8 cellular contexts compared by ENCODE assay signal in genomic region chr9:4197548-4197947, GRCh38.
A peak's percentile ranks its signal among the peaks of the same experiment; 100 is the strongest.
DNase-seq lines count a peak whose midpoint lies in the region; ATAC-seq, FAIRE-seq and TF ChIP-seq lines count a peak whose summit lies in the region.
"Had no signal": no experiment of that assay in that cellular context is flagged by ENCODE, and none has a peak within 500 bp of the region (broad histone marks: within the 10 kb centered on the region; RNA-seq: fewer than 3 reads in every experiment).

No MANE protein-coding gene starts in this region.

- DNase-seq in EL (peak; percentile 20), HT1080 (ENCODE audit: low read depth) (peak; percentile 53), astrocyte (ENCODE audit: low read depth) (no peak), mesothelial cell of epicardium (ENCODE audit: low spot score in 2 of 2, unreplicated experiment in 2 of 2) (no peak), GOT3 (lab: John Stamatoyannopoulos, UW) (no peak), NCI-H345 treated with DMSO at 0.1 percent for 48 hours (lab: John Stamatoyannopoulos, UW; ENCODE audit: unreplicated experiment) (no peak)
- DNase-seq: activated B cell treated with CpG ODN at 0.5 μM for 24 hours had no signal

- H3K79me2 ChIP-seq in astrocyte (ENCODE audit: insufficient read depth, low read length), result peaks cover 88% of the 10 kb centered on the region

- H3K27me3 ChIP-seq in astrocyte (ENCODE audit: insufficient read depth, low read length), result no peaks in the 10 kb centered on the region

- H3K4me3 ChIP-seq in astrocyte (ENCODE audit: insufficient read depth, low read depth, low read length), result no peak overlapping the region

- FAIRE-seq in astrocyte (lab: Jason Lieb, UNC), result no peak

- no peak overlapping the region for H3K4me3 Mint-ChIP-seq in astrocyte (ENCODE audit: unreplicated experiment)
- H3K4me3 Mint-ChIP-seq in mesothelial cell of epicardium, result no peak overlapping the region
- H3K4me3 Mint-ChIP-seq: activated B cell treated with CpG ODN at 0.5 μM for 24 hours had no signal

- peaks cover 12% of the 10 kb centered on the region for H3K9me3 ChIP-seq in astrocyte (ENCODE audit: insufficient read depth, low read depth, low read length)

- H3K27me3 Mint-ChIP-seq in astrocyte (ENCODE audit: low read depth, unreplicated experiment) (no peaks in the 10 kb centered on the region), mesothelial cell of epicardium (ENCODE audit: low read depth) (no peaks in the 10 kb centered on the region)

- H3K27ac Mint-ChIP-seq in astrocyte (ENCODE audit: unreplicated experiment), result peak overlapping the region; percentile 53
- no peak overlapping the region for H3K27ac Mint-ChIP-seq in mesothelial cell of epicardium
- H3K27ac Mint-ChIP-seq: activated B cell treated with CpG ODN at 0.5 μM for 24 hours had no signal

- H3K4me1 Mint-ChIP-seq in astrocyte (ENCODE audit: low read depth, unreplicated experiment) (peaks cover 31% of the 10 kb centered on the region), mesothelial cell of epicardium (no peaks in the 10 kb centered on the region)
- H3K4me1 Mint-ChIP-seq: activated B cell treated with CpG ODN at 0.5 μM for 24 hours had no signal

- peaks cover 41% of the 10 kb centered on the region for H3K9me3 Mint-ChIP-seq in astrocyte (ENCODE audit: unreplicated experiment)
- peaks cover 62% of the 10 kb centered on the region for H3K9me3 Mint-ChIP-seq in mesothelial cell of epicardium

- H3K36me3 Mint-ChIP-seq in astrocyte (ENCODE audit: low read depth, unreplicated experiment) (peaks cover 42% of the 10 kb centered on the region), mesothelial cell of epicardium (peaks cover 25% of the 10 kb centered on the region)

- H4K20me1 ChIP-seq in astrocyte (ENCODE audit: insufficient read depth, low read length), result peaks cover 40% of the 10 kb centered on the region

- no peak overlapping the region for H2AFZ ChIP-seq in astrocyte (ENCODE audit: low read depth, low read length)

- H3K4me1 ChIP-seq in astrocyte (ENCODE audit: insufficient read depth, low read length), result no peaks in the 10 kb centered on the region

- no peak for ATAC-seq in HG02623 (IDR thresholded peaks at IDR 0.05; ENCODE audit: unreplicated experiment)

- H3K9ac ChIP-seq in astrocyte (ENCODE audit: low read length), result no peak overlapping the region

- peak; percentile 37 for TF ChIP-seq CTCF in astrocyte (IDR thresholded peaks at IDR 0.05; ENCODE audit: insufficient read depth, low read depth, low read length)
- TF ChIP-seq CTCF in mesothelial cell of epicardium (IDR thresholded peaks at IDR 0.05; ENCODE audit: unreplicated experiment), result peak; percentile 22

- no peak overlapping the region for H3K27ac ChIP-seq in astrocyte (ENCODE audit: low read depth, low read length)

- no peak overlapping the region for H3K4me2 ChIP-seq in astrocyte (ENCODE audit: low read length)

- H3K36me3 ChIP-seq in astrocyte (ENCODE audit: insufficient read depth, low read length), result no peaks in the 10 kb centered on the region

Comparison
In these comparisons a context has a peak if more than half of its experiments do, and no peak if none do; other contexts are left out.
1. DNase-seq: peak in EL (single experiment) and HT1080 (single experiment); none in astrocyte (single experiment), mesothelial cell of epicardium (0 of 2), GOT3 (single experiment) and NCI-H345 treated with DMSO at 0.1 percent for 48 hours (single experiment).